20 cellular contexts compared by ENCODE assay signal in the genomic region with DNA sequence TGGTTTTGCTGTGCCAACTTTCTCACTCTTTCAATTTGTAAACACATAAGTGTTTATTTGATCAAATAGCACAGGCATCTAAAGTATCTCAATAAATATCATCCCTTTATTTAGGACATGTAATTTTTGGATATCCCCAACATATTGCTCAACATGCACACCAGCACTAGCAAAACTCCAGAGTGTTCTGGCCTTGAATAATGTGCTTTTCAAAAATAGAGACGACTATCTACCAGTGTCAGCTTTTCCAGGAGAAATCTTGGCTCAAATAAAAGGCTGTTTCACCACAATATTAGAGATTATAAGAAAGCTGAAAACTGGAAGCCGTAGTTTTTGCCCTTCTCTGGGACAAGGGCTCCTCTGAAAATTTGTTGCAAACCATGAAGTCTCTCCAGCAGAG.
"Had no signal": no experiment of that assay in that cellular context is flagged by ENCODE, and none has a peak within 500 bp of the region (broad histone marks: within the 10 kb centered on the region; RNA-seq: fewer than 3 reads in every experiment).

No MANE protein-coding gene starts in this region.

- ATAC-seq: activated CD4-positive, CD25-positive, alpha-beta regulatory T cell treated with anti-CD3 and anti-CD28 coated beads, Interleukin-2, amount 50 U/mL, for 24 hours; activated CD8-positive, alpha-beta T cell treated with anti-CD3 and anti-CD28 coated beads, Interleukin-2, amount 10 ng/mL, durations not matched to agents 7 days and 5 days had no signal

- H3K36me3 ChIP-seq: Peyer's patch had no signal

- H3K27ac ChIP-seq: Peyer's patch, RWPE1 had no signal

- H3K9me3 Mint-ChIP-seq: T-helper 1 cell treated with Interleukin-12 subunit alpha and Interleukin-12 subunit beta and Interleukin-4 antibody, amounts not matched to agents 30 μg/mL and 1 μg/mL, for 36 hours had no signal

- DNase-seq: activated CD4-positive, alpha-beta T cell treated with anti-CD3 and anti-CD28 coated beads for 4 hours; activated CD8-positive, alpha-beta memory T cell treated with anti-CD3 and anti-CD28 coated beads, Interleukin-2, amount 50 U/mL, for 48 hours; activated CD8-positive, alpha-beta T cell treated with anti-CD3 and anti-CD28 coated beads, Interleukin-2, amount 10 ng/mL, durations not matched to agents 7 days and 5 days; activated naive CD4-positive, alpha-beta T cell treated with anti-CD3 and anti-CD28 coated beads, Interleukin-2, amount 50 U/mL, for 16 hours; activated T-cell treated with anti-CD3 and anti-CD28 coated beads, Interleukin-2, amount 50 U/mL, for 1 hour; amniotic stem cell; Kasumi-1; KBM-7; NCI-H1105 treated with DMSO at 0.1 percent for 48 hours; NCI-H1436 treated with DMSO at 0.1 percent for 48 hours; NCI-H187; NCI-H2081 treated with DMSO at 0.1 percent for 48 hours; NCI-H446; NCI-H524; Peyer's patch; SHP77 treated with DMSO at 0.1 percent for 48 hours had no signal

- H3K4me3 Mint-ChIP-seq: activated CD8-positive, alpha-beta T cell treated with anti-CD3 and anti-CD28 coated beads, Interleukin-2, amount 10 ng/mL, durations not matched to agents 7 days and 5 days; brain; T-helper 1 cell treated with Interleukin-12 subunit alpha and Interleukin-12 subunit beta and Interleukin-4 antibody, amounts not matched to agents 30 μg/mL and 1 μg/mL, for 36 hours had no signal

- H3K9me3 ChIP-seq: Peyer's patch had no signal

- H3K27me3 Mint-ChIP-seq: brain had no signal

- H3K27me3 ChIP-seq: Peyer's patch had no signal

- H3K36me3 Mint-ChIP-seq: brain had no signal

- H3K4me3 ChIP-seq: Peyer's patch had no signal

- H3K27ac Mint-ChIP-seq: activated CD8-positive, alpha-beta T cell treated with anti-CD3 and anti-CD28 coated beads, Interleukin-2, amount 10 ng/mL, durations not matched to agents 7 days and 5 days; brain; T-helper 1 cell treated with Interleukin-12 subunit alpha and Interleukin-12 subunit beta and Interleukin-4 antibody, amounts not matched to agents 30 μg/mL and 1 μg/mL, for 36 hours had no signal

- H3K4me1 ChIP-seq: Peyer's patch had no signal

- H3K4me1 Mint-ChIP-seq: brain had no signal
